Comparison of ENCODE assay signal across 11 cellular contexts in the genomic region with DNA sequence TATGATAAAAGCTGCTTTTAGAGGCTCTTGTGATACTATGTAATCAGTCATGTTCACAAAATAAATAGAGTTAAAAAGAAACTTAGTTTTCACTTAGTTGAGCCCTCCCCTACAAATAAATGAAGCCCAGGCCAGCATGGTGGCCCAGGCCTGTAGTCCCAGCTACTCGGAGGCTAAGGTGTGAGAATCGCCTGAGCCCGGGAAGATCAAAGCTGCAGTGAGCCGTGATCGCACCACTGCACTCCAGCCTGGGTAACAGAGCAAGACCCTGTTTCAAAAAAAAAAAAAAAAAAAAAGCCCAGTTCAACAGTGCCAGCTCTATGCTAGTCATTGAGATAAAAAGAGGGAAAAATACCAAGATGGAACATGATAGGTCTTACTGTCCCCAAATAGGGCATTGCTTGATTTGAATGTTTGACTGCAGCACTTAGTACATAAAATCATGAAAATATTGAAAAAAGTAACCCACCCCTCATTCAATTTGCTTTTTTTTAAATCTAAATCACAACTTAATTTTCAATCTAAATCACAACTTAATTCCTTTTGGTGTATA. TPM values are rescaled to one million over a fixed set of nuclear protein-coding genes. Genes with fewer than 3 reads are reported as not detected.
DNase-seq lines count a peak whose midpoint lies in the region; ATAC-seq and TF ChIP-seq lines count a peak whose summit lies in the region.
"Had no signal": no experiment of that assay in that cellular context is flagged by ENCODE, and none has a peak within 500 bp of the region (broad histone marks: within the 10 kb centered on the region; RNA-seq: fewer than 3 reads in every experiment).

No MANE protein-coding gene starts in this region.

- no peaks in the 10 kb centered on the region for H3K9me3 ChIP-seq in HEK293 (ENCODE audit: control insufficient read depth, insufficient read depth, low read depth, low read length)

- no peak for DNase-seq in AG10803 (ENCODE audit: low read depth)
- no peak for DNase-seq in choroid plexus epithelial cell (ENCODE audit: low read depth)
- peak; percentile 25 for DNase-seq in nephron progenitor cell
- DNase-seq in stimulated activated CD4-positive, alpha-beta T cell treated with anti-CD3 and anti-CD28 coated beads, Interleukin-4, amount 100 ng/mL, for 4 hours: no peak
- DNase-seq in activated T-cell treated with anti-CD3 and anti-CD28 coated beads, Interleukin-2, amount 50 U/mL, for 4 hours: no peak
- DNase-seq in immature natural killer cell: no peak
- DNase-seq: effector CD4-positive, alpha-beta T cell; naive B cell; stimulated activated CD8-positive, alpha-beta memory T cell treated with anti-CD3 and anti-CD28 coated beads, Interleukin-4, amount 100 ng/mL, for 48 hours had no signal

- peaks cover 3 to 41% of the 10 kb centered on the region in 2 experiments for H3K36me3 ChIP-seq in HEK293 (ENCODE audit: control insufficient read depth in 2 of 2, insufficient read depth in 1 of 2, low read length in 2 of 2)

- peaks cover 20% of the 10 kb centered on the region for H3K4me1 ChIP-seq in HEK293 (ENCODE audit: control insufficient read depth, insufficient read depth, low read length)

- H3K27ac Mint-ChIP-seq in nephron progenitor cell: no peak overlapping the region
- H3K27ac Mint-ChIP-seq in immature natural killer cell: peak overlapping the region in 2 of 6 donors; percentile 18 to 51

- TF ChIP-seq CTCF in AG10803 (conservative IDR thresholded peaks at IDR 0.05; ENCODE audit: low read length) (no peak), HEK293 (tag by site-specific recombination; IDR thresholded peaks at IDR 0.05) (no peak), choroid plexus epithelial cell (conservative IDR thresholded peaks at IDR 0.05; ENCODE audit: low read depth, low read length) (no peak), nephron progenitor cell (IDR thresholded peaks at IDR 0.05) (no peak)

- H3K27me3 Mint-ChIP-seq in nephron progenitor cell (ENCODE audit: low read depth, poor library complexity) (no peaks in the 10 kb centered on the region), immature natural killer cell (ENCODE audit: low read depth in 3 of 3) (no peaks in the 10 kb centered on the region)
- H3K27me3 Mint-ChIP-seq in activated T-cell treated with anti-CD3 and anti-CD28 coated beads, Interleukin-2, amount 50 U/mL, for 4 hours (ENCODE audit: low read depth): no peaks in the 10 kb centered on the region
- H3K27me3 Mint-ChIP-seq: naive B cell had no signal

- ATAC-seq in activated T-cell treated with anti-CD3 and anti-CD28 coated beads, Interleukin-2, amount 50 U/mL, for 4 hours: no peak
- no peak for ATAC-seq in GM19035 (IDR thresholded peaks at IDR 0.05; ENCODE audit: unreplicated experiment)

- no peak overlapping the region; the same call in 1 of the 2 replicates for H3K27ac ChIP-seq in HEK293 (ENCODE audit: extremely low read depth, low read depth, low read length)

- H3K4me1 Mint-ChIP-seq in nephron progenitor cell: no peaks in the 10 kb centered on the region
- peaks cover 45% of the 10 kb centered on the region for H3K4me1 Mint-ChIP-seq in activated T-cell treated with anti-CD3 and anti-CD28 coated beads, Interleukin-2, amount 50 U/mL, for 4 hours (ENCODE audit: low read depth)
- H3K4me1 Mint-ChIP-seq in immature natural killer cell: peaks cover 25 to 30% of the 10 kb centered on the region in 2 donors

- H3K4me3 ChIP-seq in AG10803 (ENCODE audit: low read length) (peak overlapping the region; percentile 99), HEK293 (ENCODE audit: low read depth, low read length) (peak overlapping the region; percentile 89), choroid plexus epithelial cell (ENCODE audit: low read depth, low read length) (peak overlapping the region; percentile 82)

- H3K4me3 Mint-ChIP-seq in nephron progenitor cell (no peak overlapping the region), immature natural killer cell (no peak overlapping the region)
- no peak overlapping the region for H3K4me3 Mint-ChIP-seq in activated T-cell treated with anti-CD3 and anti-CD28 coated beads, Interleukin-2, amount 50 U/mL, for 4 hours

- CTCF ChIA-PET in HEK293 (lab: Yijun Ruan, JAX): interaction anchor here (1.8 to 4.0 kb wide), 3 partner anchors 21 to 100 kb away, joined by 4 to 38 read pairs (median 7); partner anchors contain the start of gene OSGEPL1

- POLR2A ChIA-PET in HEK293 (lab: Yijun Ruan, JAX): interaction anchor here (0.6 kb wide), 1 partner anchor 9 kb away, joined by 3 read pairs; no protein-coding TSS in a partner anchor

- peaks cover 31% of the 10 kb centered on the region for H3K36me3 Mint-ChIP-seq in nephron progenitor cell (ENCODE audit: low read depth)
- H3K36me3 Mint-ChIP-seq in activated T-cell treated with anti-CD3 and anti-CD28 coated beads, Interleukin-2, amount 50 U/mL, for 4 hours (ENCODE audit: insufficient read depth): peaks cover 19% of the 10 kb centered on the region
- H3K36me3 Mint-ChIP-seq in immature natural killer cell: peaks cover 8 to 19% (median 13%) of the 10 kb centered on the region in 3 donors
- H3K36me3 Mint-ChIP-seq: naive B cell had no signal

- H3K9me3 Mint-ChIP-seq in nephron progenitor cell: no peaks in the 10 kb centered on the region
- no peaks in the 10 kb centered on the region for H3K9me3 Mint-ChIP-seq in activated T-cell treated with anti-CD3 and anti-CD28 coated beads, Interleukin-2, amount 50 U/mL, for 4 hours
- H3K9me3 Mint-ChIP-seq in immature natural killer cell: no peaks in the 10 kb centered on the region
- H3K9me3 Mint-ChIP-seq: naive B cell had no signal

TF ChIP-seq in HEK293, 187 proteins besides CTCF, POLR2A, EP300 and RAD21:
- TF ChIP-seq ATF2 (tag by site-specific recombination; IDR thresholded peaks at IDR 0.05; ENCODE audit: low read depth) (no peak), ZNF600 (tag by site-specific recombination; IDR thresholded peaks at IDR 0.05) (no peak), ZNF302 (tag by site-specific recombination; IDR thresholded peaks at IDR 0.05; ENCODE audit: low read depth) (no peak), ZNF362 (tag by site-specific recombination; IDR thresholded peaks at IDR 0.05) (peak; percentile 54; the same call in 1 of the 2 replicates)

RNA-seq across cellular contexts. Expression of gene ASNSD1, which starts 1.5 kb away (rescaled TPM):
- 10 to 100 TPM; 61.7 to 78.7 (median 70.2) TPM for total RNA-seq in activated T-cell treated with anti-CD3 and anti-CD28 coated beads, Interleukin-2, amount 50 U/mL, for 4 hours
- 10 to 100 TPM; 32.1 to 46.1 (median 33.2) TPM for polyA plus RNA-seq in immature natural killer cell

RNA-seq across cellular contexts. Expression of gene ANKAR, which starts 11.7 kb away (rescaled TPM):
- 1 to 10 TPM; 2.0 to 3.2 (median 3.0) TPM for total RNA-seq in activated T-cell treated with anti-CD3 and anti-CD28 coated beads, Interleukin-2, amount 50 U/mL, for 4 hours
- 1 to 10 TPM; 5.7 to 9.2 (median 8.9) TPM for polyA plus RNA-seq in immature natural killer cell
